16 cellular contexts compared by ENCODE assay signal in genomic region chr16:72434159-72434558, GRCh38.
DNase-seq lines count a peak whose midpoint lies in the region; ATAC-seq and TF ChIP-seq lines count a peak whose summit lies in the region.
"Had no signal": no experiment of that assay in that cellular context is flagged by ENCODE, and none has a peak within 500 bp of the region (broad histone marks: within the 10 kb centered on the region; RNA-seq: fewer than 3 reads in every experiment).

No MANE protein-coding gene starts in this region.

- H3K36me3 ChIP-seq in esophagus muscularis mucosa: no peaks in the 10 kb centered on the region
- H3K36me3 ChIP-seq: gastroesophageal sphincter had no signal

- in situ Hi-C loops in KBM-7 (cut with MboI; ENCODE audit: low pct_unique_long_range_greater_than_20kb, low sequenced_read_pairs): no loop called here

- no peak for TF ChIP-seq POLR2A in esophagus muscularis mucosa (IDR thresholded peaks at IDR 0.05; ENCODE audit: low read depth)

- H3K9me3 ChIP-seq in esophagus muscularis mucosa: peaks cover 0 to 26% (median 18%) of the 10 kb centered on the region in 4 donors

- DNase-seq in AG10803 (ENCODE audit: low read depth) (peak; percentile 39), KBM-7 (peak; percentile 27), astrocyte of the hippocampus (ENCODE audit: low read depth, low spot score) (peak; percentile 57), glomerular endothelial cell (ENCODE audit: extremely low read depth, low read depth, low spot score) (peak; percentile 18), pons (ENCODE audit: low spot score) (no peak), activated T-cell treated with anti-CD3 and anti-CD28 coated beads for 4 hours (no peak), esophagus muscularis mucosa (ENCODE audit: extremely low spot score) (no peak)
- DNase-seq: activated CD4-positive, alpha-beta T cell treated with anti-CD3 and anti-CD28 coated beads, Interleukin-2, amount 10 ng/mL, durations not matched to agents 7 days and 5 days; cerebellar nuclear complex; NCI-H1417 treated with DMSO at 0.1 percent for 48 hours; stimulated activated CD4-positive, alpha-beta T cell treated with anti-CD3 and anti-CD28 coated beads, Interleukin-2, amount 100 ng/mL, for 24 hours; T-helper 1 cell had no signal

- intact Hi-C loops in esophagus muscularis mucosa (cut with DNase I): no loop called here

- no peak overlapping the region for H3K27ac ChIP-seq in esophagus muscularis mucosa (replicated peaks in 1 of 4)
- H3K27ac ChIP-seq: BLaER1 treated with 17β-estradiol and CSF1 and Interleukin-3, amounts not matched to agents 10 nM and 100 nM; gastroesophageal sphincter had no signal

- H3K4me3 ChIP-seq in AG10803 (ENCODE audit: low read length) (no peak overlapping the region), esophagus muscularis mucosa (no peak overlapping the region)
- H3K4me3 ChIP-seq: BLaER1 treated with 17β-estradiol and CSF1 and Interleukin-3, amounts not matched to agents 10 nM and 100 nM; gastroesophageal sphincter had no signal

- TF ChIP-seq EP300 in esophagus muscularis mucosa (IDR thresholded peaks at IDR 0.05): no peak

- TF ChIP-seq CTCF in AG10803 (conservative IDR thresholded peaks at IDR 0.05; ENCODE audit: low read length) (no peak), esophagus muscularis mucosa (IDR thresholded peaks at IDR 0.05) (no peak)

- no peaks in the 10 kb centered on the region for H3K27me3 ChIP-seq in esophagus muscularis mucosa
- H3K27me3 ChIP-seq: BLaER1 treated with 17β-estradiol and CSF1 and Interleukin-3, amounts not matched to agents 10 nM and 100 nM; gastroesophageal sphincter had no signal

- no peaks in the 10 kb centered on the region for H3K4me1 ChIP-seq in esophagus muscularis mucosa
- H3K4me1 ChIP-seq: BLaER1 treated with 17β-estradiol and CSF1 and Interleukin-3, amounts not matched to agents 10 nM and 100 nM; gastroesophageal sphincter had no signal

- no peak for ATAC-seq in HG02938 (IDR thresholded peaks at IDR 0.05; ENCODE audit: unreplicated experiment)
- ATAC-seq: gastroesophageal sphincter; stimulated activated memory B cell treated with anti-CD40 and anti-IgM and Interleukin-4, amounts not matched to agents 10 μg/mL and 1 μg/mL and 100 μg/mL, for 72 hours had no signal

- WGBS in esophagus muscularis mucosa: 99% methylated on average over 2 of the region's 2 CpGs

Comparison
In these comparisons a context has a peak if more than half of its experiments do, and no peak if none do; other contexts are left out.
1. DNase-seq: peak in AG10803 (single experiment), KBM-7 (single experiment), astrocyte of the hippocampus (single experiment) and glomerular endothelial cell (single experiment); none in pons (single experiment), activated T-cell treated with anti-CD3 and anti-CD28 coated beads for 4 hours (single experiment) and esophagus muscularis mucosa (single experiment).